In genomic region chr12:54016478-54016964, GRCh38 we compare ENCODE assay signal across 9 cellular contexts. TPM values are rescaled to one million over a fixed set of nuclear protein-coding genes. Genes with fewer than 3 reads are reported as not detected.
DNase-seq lines count a peak whose midpoint lies in the region; ATAC-seq, FAIRE-seq and TF ChIP-seq lines count a peak whose summit lies in the region.
"Had no signal": no experiment of that assay in that cellular context is flagged by ENCODE, and none has a peak within 500 bp of the region (broad histone marks: within the 10 kb centered on the region; RNA-seq: fewer than 3 reads in every experiment).

No MANE protein-coding gene starts in this region.

- H3K9ac ChIP-seq in keratinocyte (ENCODE audit: control insufficient read depth, extremely low read depth, insufficient read depth, low read length) (peak overlapping the region; percentile 98), neural progenitor cell (no peak overlapping the region)

- H3K27me3 ChIP-seq in ACC112 (ENCODE audit: insufficient read depth, low read length) (no peaks in the 10 kb centered on the region), RWPE2 (ENCODE audit: insufficient read depth, poor library complexity, severe bottlenecking) (peaks cover 74% of the 10 kb centered on the region), keratinocyte (ENCODE audit: control insufficient read depth, extremely low read depth, insufficient read depth, low read length) (no peaks in the 10 kb centered on the region), neural progenitor cell (peaks cover 100% of the 10 kb centered on the region)

- H3K36me3 Mint-ChIP-seq in HFFc6 (ENCODE audit: low read depth) (no peaks in the 10 kb centered on the region), T-helper 17 cell (ENCODE audit: low read depth) (peaks cover 7% of the 10 kb centered on the region), neural progenitor cell (no peaks in the 10 kb centered on the region)

- peak overlapping the region; percentile 89 for H3K4me3 Mint-ChIP-seq in HFFc6
- no peak overlapping the region for H3K4me3 Mint-ChIP-seq in T-helper 17 cell
- H3K4me3 Mint-ChIP-seq in neural progenitor cell = no peak overlapping the region

- H2AFZ ChIP-seq in ACC112 (ENCODE audit: low read length, unreplicated experiment) (peak overlapping the region; percentile 69), keratinocyte (ENCODE audit: control insufficient read depth, low read length) (peak overlapping the region; percentile 78), neural progenitor cell (replicated peaks) (no peak overlapping the region)

- H3K27ac Mint-ChIP-seq in HFFc6 (no peak overlapping the region; the same call in 1 of the 2 replicates), T-helper 17 cell (no peak overlapping the region), neural progenitor cell (no peak overlapping the region)
- H3K27ac Mint-ChIP-seq: activated naive CD4-positive, alpha-beta T cell treated with anti-CD3 and anti-CD28 coated beads, Interleukin-2, amount 50 U/mL, for 24 hours had no signal

- H3K79me2 ChIP-seq in ACC112 (ENCODE audit: control insufficient read depth, insufficient read depth, low read length, unreplicated experiment) = no peaks in the 10 kb centered on the region
- peaks cover 43% of the 10 kb centered on the region for H3K79me2 ChIP-seq in keratinocyte (ENCODE audit: control insufficient read depth, insufficient read depth, low read length)
- H3K79me2 ChIP-seq in neural progenitor cell (ENCODE audit: low read depth) = no peaks in the 10 kb centered on the region

- H3K9me1 ChIP-seq in keratinocyte (ENCODE audit: control insufficient read depth, extremely low read depth, insufficient read depth, low read length) = no peaks in the 10 kb centered on the region

- H3K4me1 ChIP-seq in ACC112 (ENCODE audit: control insufficient read depth, insufficient read depth, low read length, unreplicated experiment) (peaks cover 35% of the 10 kb centered on the region), RWPE2 (ENCODE audit: insufficient read depth, poor library complexity, severe bottlenecking) (no peaks in the 10 kb centered on the region), keratinocyte (ENCODE audit: control insufficient read depth, extremely low read depth, insufficient read depth, low read length) (peaks cover 33% of the 10 kb centered on the region), neural progenitor cell (no peaks in the 10 kb centered on the region)

- peaks cover 53% of the 10 kb centered on the region for H3K27me3 Mint-ChIP-seq in HFFc6 (ENCODE audit: insufficient read depth)
- peaks cover 62% of the 10 kb centered on the region for H3K27me3 Mint-ChIP-seq in T-helper 17 cell
- H3K27me3 Mint-ChIP-seq in neural progenitor cell (ENCODE audit: insufficient read depth, low read depth) = peaks cover 89% of the 10 kb centered on the region

- H3K9me3 ChIP-seq in RWPE2 (ENCODE audit: severe bottlenecking) (no peaks in the 10 kb centered on the region), keratinocyte (ENCODE audit: control insufficient read depth, low read depth, low read length) (no peaks in the 10 kb centered on the region), T-helper 17 cell (ENCODE audit: control insufficient read depth, low read length, poor library complexity, severe bottlenecking) (peaks cover 2% of the 10 kb centered on the region), neural progenitor cell (ENCODE audit: low read depth) (no peaks in the 10 kb centered on the region)

- H3F3A ChIP-seq in neural progenitor cell (ENCODE audit: low read depth) = no peaks in the 10 kb centered on the region

- H3K27ac ChIP-seq in ACC112 (ENCODE audit: low read depth, low read length) (no peak overlapping the region), RWPE2 (ENCODE audit: poor library complexity, severe bottlenecking) (peak overlapping the region; percentile 31), keratinocyte (ENCODE audit: control insufficient read depth, insufficient read depth, low read length) (peak overlapping the region; percentile 98), neural progenitor cell (no peak overlapping the region)

- TF ChIP-seq CTCF in HFFc6 (IDR thresholded peaks at IDR 0.05) (no peak), RWPE2 (IDR thresholded peaks at IDR 0.05; ENCODE audit: poor library complexity, severe bottlenecking) (no peak), keratinocyte (optimal IDR thresholded peaks at IDR 0.05 in 1 of 3, IDR thresholded peaks at IDR 0.05 in 1 of 3, conservative IDR thresholded peaks at IDR 0.05 in 1 of 3; ENCODE audit: extremely low read depth in 1 of 3, insufficient read depth in 2 of 3, low read length in 3 of 3) (no peak), neural progenitor cell (IDR thresholded peaks at IDR 0.05) (no peak)

- dilution Hi-C loops in keratinocyte (cut with MboI; ENCODE audit: extremely low pct_ligation_motif_present, low sequenced_read_pairs) = no loop called here

- H3K36me3 ChIP-seq in ACC112 (ENCODE audit: insufficient read depth, low read length) (no peaks in the 10 kb centered on the region), RWPE2 (ENCODE audit: low read depth) (no peaks in the 10 kb centered on the region), keratinocyte (ENCODE audit: control insufficient read depth in 2 of 2, extremely low read depth in 1 of 2, insufficient read depth in 2 of 2, low read length in 2 of 2) (no peaks in the 10 kb centered on the region), neural progenitor cell (no peaks in the 10 kb centered on the region)

- H4K20me1 ChIP-seq in keratinocyte (ENCODE audit: control insufficient read depth, extremely low read depth, insufficient read depth, low read length) = no peaks in the 10 kb centered on the region
- H4K20me1 ChIP-seq in neural progenitor cell (ENCODE audit: low read depth) = peaks cover 78% of the 10 kb centered on the region

- ATAC-seq in RWPE2 (ENCODE audit: low read depth) (peak; percentile 26), T-helper 17 cell (no peak)

- H3K9me3 Mint-ChIP-seq in HFFc6 (no peaks in the 10 kb centered on the region), neural progenitor cell (peaks cover 5% of the 10 kb centered on the region)
- H3K9me3 Mint-ChIP-seq: activated naive CD4-positive, alpha-beta T cell treated with anti-CD3 and anti-CD28 coated beads, Interleukin-2, amount 50 U/mL, for 24 hours had no signal

- H3K4me2 ChIP-seq in keratinocyte (ENCODE audit: control insufficient read depth, extremely low read depth, insufficient read depth, low read depth, low read length) = peak overlapping the region; percentile 98
- no peak overlapping the region for H3K4me2 ChIP-seq in neural progenitor cell

- H3K4me1 Mint-ChIP-seq in HFFc6 (ENCODE audit: low read depth) = peaks cover 23% of the 10 kb centered on the region
- H3K4me1 Mint-ChIP-seq in T-helper 17 cell = peaks cover 13% of the 10 kb centered on the region
- no peaks in the 10 kb centered on the region for H3K4me1 Mint-ChIP-seq in neural progenitor cell

- peak; percentile 81 for FAIRE-seq in keratinocyte (lab: Jason Lieb, UNC)

- peak; percentile 68 for DNase-seq in HFFc6
- no peak for DNase-seq in RWPE2 (ENCODE audit: low spot score)
- no peak for DNase-seq in keratinocyte (ENCODE audit: low read depth, low spot score)
- DNase-seq in T-helper 17 cell = no peak
- no peak for DNase-seq in iPS-NIHi11 (ENCODE audit: low spot score)
- no peak for DNase-seq in neural progenitor cell (ENCODE audit: low spot score)
- no peak for DNase-seq in NCI-H345 treated with DMSO at 0.1 percent for 48 hours (lab: John Stamatoyannopoulos, UW; ENCODE audit: unreplicated experiment)

- H3K4me3 ChIP-seq in ACC112 (ENCODE audit: low read depth, low read length) (peak overlapping the region; percentile 87), RWPE2 (ENCODE audit: severe bottlenecking) (peak overlapping the region; percentile 44), keratinocyte (ENCODE audit: control insufficient read depth in 2 of 3, extremely low read depth in 1 of 3, insufficient read depth in 2 of 3, low read depth in 1 of 3, low read length in 3 of 3) (peak overlapping the region; percentile 56 to 95 (median 87)), neural progenitor cell (no peak overlapping the region)

RNA-seq across cellular contexts. Expression of gene HOXC8, which starts 7.7 kb away (rescaled TPM):
- not detected for total RNA-seq in HFFc6 (2021; fragmentation: NEBNext Ultra II Directional; extraction: Animal tissue kit (Norgen Biotek cat#: 25700))
- polyA plus RNA-seq in keratinocyte = 1.8 to 3.8 TPM (median 2.0 TPM) in 3 replicates
- 2.1 TPM for polyA plus RNA-seq in keratinocyte (2011; ENCODE audit: low read depth)
- 3.3 TPM in 2 replicates for polyA plus RNA-seq in keratinocyte (2011; cell fraction: cytosol; rRNA removed)
- 4.2 and 4.7 TPM in 2 replicates for polyA plus RNA-seq in keratinocyte (2011; cell fraction: nucleus; rRNA removed)
- 2.0 and 3.3 TPM in 2 replicates for polyA plus RNA-seq in keratinocyte (2012; ENCODE audit: low replicate concordance)
- 1.3 to 2.3 TPM (median 1.5 TPM) in 3 replicates for polyA minus RNA-seq in keratinocyte
- polyA minus RNA-seq in keratinocyte (2011; cell fraction: cytosol; rRNA and poly(A)+ RNA removed) = 2.1 TPM
- 1.4 and 1.6 TPM in 2 replicates for polyA minus RNA-seq in keratinocyte (2011; cell fraction: nucleus; rRNA and poly(A)+ RNA removed)
- total RNA-seq in T-helper 17 cell = not detected
- total RNA-seq in neural progenitor cell (ENCODE audit: low replicate concordance) = not detected in 2 replicates

RNA-seq across cellular contexts. Expression of gene HOXC6, which starts 11.7 kb away (rescaled TPM):
- total RNA-seq in HFFc6 (2021; fragmentation: NEBNext Ultra II Directional; extraction: Animal tissue kit (Norgen Biotek cat#: 25700)) = 1 to 10 TPM in 5 of 6 experiments, under 1 TPM in 1; 0.12 to 2.1 (median 1.6) TPM
- polyA plus RNA-seq in keratinocyte = 3.7 to 5.6 TPM (median 4.7 TPM) in 3 replicates
- polyA plus RNA-seq in keratinocyte (2011; ENCODE audit: low read depth) = 4.3 TPM
- 3.6 and 4.6 TPM in 2 replicates for polyA plus RNA-seq in keratinocyte (2011; cell fraction: cytosol; rRNA removed)
- polyA plus RNA-seq in keratinocyte (2011; cell fraction: nucleus; rRNA removed) = 9.2 and 13.8 TPM in 2 replicates
- polyA plus RNA-seq in keratinocyte (2012; ENCODE audit: low replicate concordance) = 2.9 and 6.1 TPM in 2 replicates
- polyA minus RNA-seq in keratinocyte = 3.5 to 4.5 TPM (median 4.0 TPM) in 3 replicates
- polyA minus RNA-seq in keratinocyte (2011; cell fraction: cytosol; rRNA and poly(A)+ RNA removed) = 0.96 TPM
- polyA minus RNA-seq in keratinocyte (2011; cell fraction: nucleus; rRNA and poly(A)+ RNA removed) = 2.5 and 2.9 TPM in 2 replicates
- not detected for total RNA-seq in T-helper 17 cell
- not detected in 2 replicates for total RNA-seq in neural progenitor cell (ENCODE audit: low replicate concordance)

RNA-seq across cellular contexts. Expression of gene HOXC5, which starts 16.3 kb away (rescaled TPM):
- under 1 TPM in 1 of 6 experiments, not detected in 5; 0.13 TPM for total RNA-seq in HFFc6 (2021; fragmentation: NEBNext Ultra II Directional; extraction: Animal tissue kit (Norgen Biotek cat#: 25700))
- polyA plus RNA-seq in keratinocyte = 0.18 to 0.73 TPM (median 0.33 TPM) in 3 replicates
- not detected for polyA plus RNA-seq in keratinocyte (2011; ENCODE audit: low read depth)
- 0.21 and 0.69 TPM in 2 replicates for polyA plus RNA-seq in keratinocyte (2011; cell fraction: cytosol; rRNA removed)
- polyA plus RNA-seq in keratinocyte (2011; cell fraction: nucleus; rRNA removed) = 0.59 and 0.97 TPM in 2 replicates
- 0.71 TPM in 1 of 2 replicates, not detected in the other for polyA plus RNA-seq in keratinocyte (2012; ENCODE audit: low replicate concordance)
- 0.13 to 1.1 TPM (median 0.42 TPM) in 3 replicates for polyA minus RNA-seq in keratinocyte
- not detected for polyA minus RNA-seq in keratinocyte (2011; cell fraction: cytosol; rRNA and poly(A)+ RNA removed)
- polyA minus RNA-seq in keratinocyte (2011; cell fraction: nucleus; rRNA and poly(A)+ RNA removed) = 0.42 and 0.93 TPM in 2 replicates
- not detected for total RNA-seq in T-helper 17 cell
- total RNA-seq in neural progenitor cell (ENCODE audit: low replicate concordance) = not detected in 2 replicates

RNA-seq across cellular contexts. Expression of gene HOXC9, which starts 16.6 kb away (rescaled TPM):
- total RNA-seq in HFFc6 (2021; fragmentation: NEBNext Ultra II Directional; extraction: Animal tissue kit (Norgen Biotek cat#: 25700)) = 1 to 10 TPM in 3 of 6 experiments, under 1 TPM in 3; 0.17 to 1.5 (median 1.1) TPM
- polyA plus RNA-seq in keratinocyte = 1.1 to 3.3 TPM (median 1.8 TPM) in 3 replicates
- polyA plus RNA-seq in keratinocyte (2011; ENCODE audit: low read depth) = 2.9 TPM
- 2.4 and 2.9 TPM in 2 replicates for polyA plus RNA-seq in keratinocyte (2011; cell fraction: cytosol; rRNA removed)
- polyA plus RNA-seq in keratinocyte (2011; cell fraction: nucleus; rRNA removed) = 3.1 and 3.7 TPM in 2 replicates
- 3.5 and 4.4 TPM in 2 replicates for polyA plus RNA-seq in keratinocyte (2012; ENCODE audit: low replicate concordance)
- 0.23 to 1.4 TPM (median 0.90 TPM) in 3 replicates for polyA minus RNA-seq in keratinocyte
- 2.1 TPM for polyA minus RNA-seq in keratinocyte (2011; cell fraction: cytosol; rRNA and poly(A)+ RNA removed)
- 1.2 and 1.4 TPM in 2 replicates for polyA minus RNA-seq in keratinocyte (2011; cell fraction: nucleus; rRNA and poly(A)+ RNA removed)
- total RNA-seq in T-helper 17 cell (not detected), neural progenitor cell (ENCODE audit: low replicate concordance) (not detected in 2 replicates)

RNA-seq across cellular contexts. Expression of gene HOXC10, which starts 31.6 kb away (rescaled TPM):
- total RNA-seq in HFFc6 (2021; fragmentation: NEBNext Ultra II Directional; extraction: Animal tissue kit (Norgen Biotek cat#: 25700)) = 1 to 10 TPM in 3 of 6 experiments, under 1 TPM in 2, not detected in 1; 0.33 to 1.4 (median 1.3) TPM
- 7.3 to 33.1 TPM (median 14.1 TPM) in 3 replicates for polyA plus RNA-seq in keratinocyte
- polyA plus RNA-seq in keratinocyte (2011; ENCODE audit: low read depth) = 19.6 TPM
- 24.3 and 25.3 TPM in 2 replicates for polyA plus RNA-seq in keratinocyte (2011; cell fraction: cytosol; rRNA removed)
- polyA plus RNA-seq in keratinocyte (2011; cell fraction: nucleus; rRNA removed) = 11.5 and 14.8 TPM in 2 replicates
- 26.1 and 26.3 TPM in 2 replicates for polyA plus RNA-seq in keratinocyte (2012; ENCODE audit: low replicate concordance)
- polyA minus RNA-seq in keratinocyte = 5.1 to 26.1 TPM (median 7.3 TPM) in 3 replicates
- polyA minus RNA-seq in keratinocyte (2011; cell fraction: cytosol; rRNA and poly(A)+ RNA removed) = 21.1 TPM
- polyA minus RNA-seq in keratinocyte (2011; cell fraction: nucleus; rRNA and poly(A)+ RNA removed) = 4.0 and 6.6 TPM in 2 replicates
- total RNA-seq in T-helper 17 cell (not detected), neural progenitor cell (ENCODE audit: low replicate concordance) (not detected in 2 replicates)

Comparison
In these comparisons a context has a peak if more than half of its experiments do, and no peak if none do; other contexts are left out.
1. H3K27ac ChIP-seq: peak in RWPE2 (single experiment) and keratinocyte (single experiment); none in ACC112 (single experiment) and neural progenitor cell (single experiment).